34 cellular contexts compared by ENCODE assay signal in genomic region chr4:81960968-81961367, GRCh38.
"Had no signal": no experiment of that assay in that cellular context is flagged by ENCODE, and none has a peak within 500 bp of the region (broad histone marks: within the 10 kb centered on the region; RNA-seq: fewer than 3 reads in every experiment).

No MANE protein-coding gene starts in this region.

- H3K4me1 ChIP-seq: adrenal gland, body of pancreas, foreskin keratinocyte, gastrocnemius medialis, heart right ventricle had no signal

- H3K27ac Mint-ChIP-seq: activated B cell treated with CpG ODN at 0.5 μM for 24 hours; activated CD4-positive, alpha-beta memory T cell treated with anti-CD3 and anti-CD28 coated beads for 36 hours; activated CD4-positive, alpha-beta T cell treated with anti-CD3 and anti-CD28 coated beads, Interleukin-2, amount 10 ng/mL, durations not matched to agents 24 days and 14 days; activated CD8-positive, alpha-beta memory T cell treated with anti-CD3 and anti-CD28 coated beads, Interleukin-2, amount 10 ng/mL, durations not matched to agents 7 days and 5 days; activated CD8-positive, alpha-beta T cell treated with anti-CD3 and anti-CD28 coated beads, Interleukin-2, amount 10 ng/mL, durations not matched to agents 7 days and 5 days; activated naive CD4-positive, alpha-beta T cell treated with anti-CD3 and anti-CD28 coated beads for 36 hours; activated naive CD4-positive, alpha-beta T cell treated with anti-CD3 and anti-CD28 coated beads, Interleukin-2, amount 50 U/mL, for 24 hours; activated naive CD8-positive, alpha-beta T cell treated with anti-CD3 and anti-CD28 coated beads for 36 hours; activated naive CD8-positive, alpha-beta T cell treated with anti-CD3 and anti-CD28 coated beads, Interleukin-2, amount 50 U/mL, for 24 hours; activated T-helper 1 cell treated with anti-CD3 and anti-CD28 coated beads, Interleukin-12 subunit alpha, Interleukin-12 subunit beta, Interleukin-2, Interleukin-4 antibody, amounts not matched to agents 30 ng/mL and 10 ng/mL and 1 ng/mL, durations not matched to agents 14 hours and 24 hours and 36 hours; activated T-helper 2 cell treated with anti-CD3 and anti-CD28 coated beads, Interferon-gamma antibody, Interleukin-2, Interleukin-4, amounts not matched to agents 10 μg/mL and 5 μg/mL and 100 μg/mL, durations not matched to agents 14 hours and 24 hours and 36 hours; effector memory CD8-positive, alpha-beta T cell; T-helper 17 cell; T-helper 2 cell treated with Interferon-gamma antibody and Interleukin-4, amounts not matched to agents 5 μg/mL and 100 μg/mL, for 36 hours had no signal

- DNase-seq: activated B cell treated with CpG ODN at 0.5 μM for 24 hours; activated CD4-positive, alpha-beta memory T cell treated with anti-CD3 and anti-CD28 coated beads for 36 hours; activated CD4-positive, alpha-beta T cell treated with anti-CD3 and anti-CD28 coated beads, Interleukin-2, amount 10 ng/mL, durations not matched to agents 24 days and 14 days; activated CD8-positive, alpha-beta memory T cell treated with anti-CD3 and anti-CD28 coated beads, Interleukin-2, amount 10 ng/mL, durations not matched to agents 7 days and 5 days; activated CD8-positive, alpha-beta memory T cell treated with anti-CD3 and anti-CD28 coated beads, Interleukin-2, amount 50 U/mL, for 4 hours; activated CD8-positive, alpha-beta T cell treated with anti-CD3 and anti-CD28 coated beads, Interleukin-2, amount 10 ng/mL, durations not matched to agents 7 days and 5 days; activated effector memory CD4-positive, alpha-beta T cell treated with anti-CD3 and anti-CD28 coated beads, Interleukin-2, amount 50 U/mL, for 16 hours; activated naive CD4-positive, alpha-beta T cell treated with anti-CD3 and anti-CD28 coated beads for 36 hours; activated naive CD8-positive, alpha-beta T cell treated with anti-CD3 and anti-CD28 coated beads for 36 hours; activated naive CD8-positive, alpha-beta T cell treated with anti-CD3 and anti-CD28 coated beads, Interleukin-2, amount 50 U/mL, for 24 hours; activated T-cell treated with anti-CD3 and anti-CD28 coated beads, Interleukin-2, amount 50 U/mL, for 1 hour; activated T-cell treated with anti-CD3 and anti-CD28 coated beads, Interleukin-2, amount 50 U/mL, for 48 hours; adrenal gland; amygdala; aorta; body of pancreas; caudate nucleus; cortex of kidney; dermis blood vessel endothelial cell; effector CD4-positive, alpha-beta T cell; effector memory CD8-positive, alpha-beta T cell; foreskin keratinocyte; gastrocnemius medialis; heart right ventricle; T-helper 1 cell; T-helper 17 cell; T1000; WERI-Rb-1 had no signal

- H3K9me3 Mint-ChIP-seq: activated B cell treated with CpG ODN at 0.5 μM for 24 hours; activated CD4-positive, alpha-beta memory T cell treated with anti-CD3 and anti-CD28 coated beads for 36 hours; activated CD4-positive, alpha-beta T cell treated with anti-CD3 and anti-CD28 coated beads, Interleukin-2, amount 10 ng/mL, durations not matched to agents 24 days and 14 days; activated naive CD4-positive, alpha-beta T cell treated with anti-CD3 and anti-CD28 coated beads for 36 hours; activated naive CD4-positive, alpha-beta T cell treated with anti-CD3 and anti-CD28 coated beads, Interleukin-2, amount 50 U/mL, for 24 hours; activated naive CD8-positive, alpha-beta T cell treated with anti-CD3 and anti-CD28 coated beads for 36 hours; activated naive CD8-positive, alpha-beta T cell treated with anti-CD3 and anti-CD28 coated beads, Interleukin-2, amount 50 U/mL, for 24 hours; activated T-helper 1 cell treated with anti-CD3 and anti-CD28 coated beads, Interleukin-12 subunit alpha, Interleukin-12 subunit beta, Interleukin-2, Interleukin-4 antibody, amounts not matched to agents 30 ng/mL and 10 ng/mL and 1 ng/mL, durations not matched to agents 14 hours and 24 hours and 36 hours; activated T-helper 2 cell treated with anti-CD3 and anti-CD28 coated beads, Interferon-gamma antibody, Interleukin-2, Interleukin-4, amounts not matched to agents 10 μg/mL and 5 μg/mL and 100 μg/mL, durations not matched to agents 14 hours and 24 hours and 36 hours; effector memory CD8-positive, alpha-beta T cell; T-helper 2 cell treated with Interferon-gamma antibody and Interleukin-4, amounts not matched to agents 5 μg/mL and 100 μg/mL, for 36 hours had no signal

- ATAC-seq: activated CD4-positive, CD25-positive, alpha-beta regulatory T cell treated with anti-CD3 and anti-CD28 coated beads, Interleukin-2, amount 50 U/mL, for 24 hours; activated CD8-positive, alpha-beta memory T cell treated with anti-CD3 and anti-CD28 coated beads, Interleukin-2, amount 10 ng/mL, durations not matched to agents 7 days and 5 days; activated CD8-positive, alpha-beta T cell treated with anti-CD3 and anti-CD28 coated beads, Interleukin-2, amount 10 ng/mL, durations not matched to agents 7 days and 5 days; activated naive CD8-positive, alpha-beta T cell treated with anti-CD3 and anti-CD28 coated beads, Interleukin-2, amount 50 U/mL, for 24 hours; body of pancreas; effector memory CD8-positive, alpha-beta T cell; esophagus mucosa; foreskin keratinocyte; gastrocnemius medialis; heart right ventricle; T-helper 17 cell had no signal

- H3K36me3 ChIP-seq: adrenal gland, gastrocnemius medialis, heart right ventricle, WERI-Rb-1 had no signal

- H3K27me3 Mint-ChIP-seq: activated CD4-positive, alpha-beta T cell treated with anti-CD3 and anti-CD28 coated beads, Interleukin-2, amount 10 ng/mL, durations not matched to agents 24 days and 14 days; activated naive CD8-positive, alpha-beta T cell treated with anti-CD3 and anti-CD28 coated beads for 36 hours had no signal

- H3K36me3 Mint-ChIP-seq: activated CD4-positive, alpha-beta memory T cell treated with anti-CD3 and anti-CD28 coated beads for 36 hours; activated CD8-positive, alpha-beta memory T cell treated with anti-CD3 and anti-CD28 coated beads, Interleukin-2, amount 10 ng/mL, durations not matched to agents 7 days and 5 days; activated naive CD4-positive, alpha-beta T cell treated with anti-CD3 and anti-CD28 coated beads, Interleukin-2, amount 50 U/mL, for 24 hours; activated naive CD8-positive, alpha-beta T cell treated with anti-CD3 and anti-CD28 coated beads for 36 hours had no signal

- H3K4me3 ChIP-seq: adrenal gland, body of pancreas, gastrocnemius medialis, heart right ventricle had no signal

- H3K27ac ChIP-seq: adrenal gland, body of pancreas, foreskin keratinocyte, gastrocnemius medialis, heart right ventricle, WERI-Rb-1 had no signal

- H3K4me3 Mint-ChIP-seq: activated B cell treated with CpG ODN at 0.5 μM for 24 hours; activated CD4-positive, alpha-beta memory T cell treated with anti-CD3 and anti-CD28 coated beads for 36 hours; activated CD4-positive, alpha-beta T cell treated with anti-CD3 and anti-CD28 coated beads, Interleukin-2, amount 10 ng/mL, durations not matched to agents 24 days and 14 days; activated CD8-positive, alpha-beta memory T cell treated with anti-CD3 and anti-CD28 coated beads, Interleukin-2, amount 10 ng/mL, durations not matched to agents 7 days and 5 days; activated CD8-positive, alpha-beta T cell treated with anti-CD3 and anti-CD28 coated beads, Interleukin-2, amount 10 ng/mL, durations not matched to agents 7 days and 5 days; activated naive CD4-positive, alpha-beta T cell treated with anti-CD3 and anti-CD28 coated beads for 36 hours; activated naive CD4-positive, alpha-beta T cell treated with anti-CD3 and anti-CD28 coated beads, Interleukin-2, amount 50 U/mL, for 24 hours; activated naive CD8-positive, alpha-beta T cell treated with anti-CD3 and anti-CD28 coated beads for 36 hours; activated naive CD8-positive, alpha-beta T cell treated with anti-CD3 and anti-CD28 coated beads, Interleukin-2, amount 50 U/mL, for 24 hours; activated T-helper 1 cell treated with anti-CD3 and anti-CD28 coated beads, Interleukin-12 subunit alpha, Interleukin-12 subunit beta, Interleukin-2, Interleukin-4 antibody, amounts not matched to agents 30 ng/mL and 10 ng/mL and 1 ng/mL, durations not matched to agents 14 hours and 24 hours and 36 hours; effector memory CD8-positive, alpha-beta T cell; T-helper 17 cell; T-helper 2 cell treated with Interferon-gamma antibody and Interleukin-4, amounts not matched to agents 5 μg/mL and 100 μg/mL, for 36 hours had no signal

- H3K9me3 ChIP-seq: adrenal gland, body of pancreas, gastrocnemius medialis, heart right ventricle had no signal

- H3K4me1 Mint-ChIP-seq: T-helper 17 cell had no signal

- H3K27me3 ChIP-seq: adrenal gland, body of pancreas, foreskin keratinocyte, gastrocnemius medialis had no signal
